29 cellular contexts compared by ENCODE assay signal in the genomic region with DNA sequence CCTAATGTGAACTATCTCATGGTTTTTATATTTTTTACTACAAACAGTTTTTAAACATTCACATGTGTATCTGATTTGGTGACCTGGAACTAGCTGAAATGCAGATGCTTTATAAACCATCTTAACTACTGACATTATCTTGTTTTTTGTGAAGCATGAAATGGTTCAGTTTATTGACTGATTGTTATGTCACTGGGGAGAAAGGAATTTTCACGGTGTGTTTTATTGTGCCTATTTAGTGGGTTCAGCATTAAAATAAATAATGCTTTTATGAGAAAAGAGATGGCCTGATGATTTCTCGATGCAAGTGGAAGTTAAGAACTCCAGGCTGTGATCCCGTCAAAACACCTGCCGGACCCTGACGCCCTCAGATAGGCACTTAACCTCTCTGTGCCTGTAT.
"Had no signal": no experiment of that assay in that cellular context is flagged by ENCODE, and none has a peak within 500 bp of the region (broad histone marks: within the 10 kb centered on the region; RNA-seq: fewer than 3 reads in every experiment).

No MANE protein-coding gene starts in this region.

- FAIRE-seq: colon had no signal

- DNase-seq: activated B cell treated with CpG ODN at 0.5 μM for 24 hours; activated CD4-positive, alpha-beta T cell treated with anti-CD3 and anti-CD28 coated beads for 48 hours; activated CD4-positive, alpha-beta T cell treated with anti-CD3 and anti-CD28 coated beads, Interleukin-2, amount 50 U/mL, for 1 hour; activated CD4-positive, alpha-beta T cell treated with anti-CD3 and anti-CD28 coated beads, Interleukin-2, amount 50 U/mL, for 48 hours; activated CD8-positive, alpha-beta memory T cell treated with anti-CD3 and anti-CD28 coated beads for 24 hours; activated CD8-positive, alpha-beta T cell treated with anti-CD3 and anti-CD28 coated beads for 36 hours; activated effector memory CD4-positive, alpha-beta T cell treated with Interleukin-2 at 50 U/mL for 16 hours; activated gamma-delta T cell treated with Interleukin-2 at 50 U/mL for 16 hours; activated naive CD4-positive, alpha-beta T cell treated with anti-CD3 and anti-CD28 coated beads, Interleukin-2, amount 50 U/mL, for 16 hours; activated naive CD4-positive, alpha-beta T cell treated with Interleukin-2 at 50 U/mL for 16 hours; activated T-cell treated with anti-CD3 and anti-CD28 coated beads, Interleukin-2, amount 50 U/mL, for 4 hours; amniotic stem cell; anterior cingulate cortex; body of pancreas; caudate nucleus; cortex of kidney; effector CD4-positive, alpha-beta T cell; effector memory CD8-positive, alpha-beta T cell; erythroblast; gastrocnemius medialis; glutamatergic neuron; heart left ventricle; T-helper 2 cell had no signal

- H3K9me3 ChIP-seq: esophagus muscularis mucosa, gastrocnemius medialis had no signal

- H3K4me1 ChIP-seq: body of pancreas, foreskin keratinocyte, gastrocnemius medialis, heart left ventricle had no signal

- H3K4me1 Mint-ChIP-seq: activated B cell treated with CpG ODN at 0.5 μM for 24 hours; activated T-helper 17 cell treated with anti-CD3 and anti-CD28 coated beads, Interleukin-2, amount 50 U/mL, for 72 hours had no signal

- H3K4me3 ChIP-seq: body of pancreas, gastrocnemius medialis, heart left ventricle had no signal

- H3K36me3 ChIP-seq: esophagus muscularis mucosa, gastrocnemius medialis, WERI-Rb-1 had no signal

- H3K27ac Mint-ChIP-seq: activated B cell treated with CpG ODN at 0.5 μM for 24 hours; activated CD8-positive, alpha-beta T cell treated with anti-CD3 and anti-CD28 coated beads for 36 hours; activated naive CD8-positive, alpha-beta T cell; activated T-helper 17 cell treated with anti-CD3 and anti-CD28 coated beads, Interleukin-2, amount 50 U/mL, for 72 hours; effector memory CD8-positive, alpha-beta T cell had no signal

- H3K9me3 Mint-ChIP-seq: activated CD8-positive, alpha-beta T cell treated with anti-CD3 and anti-CD28 coated beads for 36 hours; activated T-cell treated with anti-CD3 and anti-CD28 coated beads, Interleukin-2, amount 50 U/mL, for 4 hours; activated T-helper 17 cell treated with anti-CD3 and anti-CD28 coated beads, Interleukin-2, amount 50 U/mL, for 72 hours; effector memory CD8-positive, alpha-beta T cell had no signal

- H3K27ac ChIP-seq: body of pancreas, foreskin keratinocyte, gastrocnemius medialis, heart left ventricle, WERI-Rb-1 had no signal

- H3K27me3 ChIP-seq: body of pancreas, esophagus muscularis mucosa, foreskin keratinocyte, gastrocnemius medialis, heart left ventricle had no signal

- H3K4me3 Mint-ChIP-seq: activated B cell treated with CpG ODN at 0.5 μM for 24 hours; activated CD8-positive, alpha-beta T cell treated with anti-CD3 and anti-CD28 coated beads for 36 hours; activated naive CD8-positive, alpha-beta T cell; activated T-cell treated with anti-CD3 and anti-CD28 coated beads, Interleukin-2, amount 50 U/mL, for 4 hours; activated T-helper 17 cell treated with anti-CD3 and anti-CD28 coated beads, Interleukin-2, amount 50 U/mL, for 72 hours; effector memory CD8-positive, alpha-beta T cell had no signal

- H3K27me3 Mint-ChIP-seq: activated B cell treated with CpG ODN at 0.5 μM for 24 hours; activated CD8-positive, alpha-beta T cell treated with anti-CD3 and anti-CD28 coated beads for 36 hours; activated naive CD8-positive, alpha-beta T cell had no signal
